1 cellular context compared by ENCODE assay signal in genomic region chr19:44611812-44612295, GRCh38.
TF ChIP-seq lines count a peak whose summit lies in the region.

No MANE protein-coding gene starts in this region.

TF ChIP-seq in HepG2, 621 proteins besides CTCF, POLR2A, EP300 and RAD21 (continued from another document and continues in another):
- TF ChIP-seq ZBED4 (CRISPR knock-in tag; IDR thresholded peaks at IDR 0.05; ENCODE audit: borderline replicate concordance) (no peak), HNF1A (IDR thresholded peaks at IDR 0.05; ENCODE audit: low read depth) (no peak), HNF1A (CRISPR knock-in tag; IDR thresholded peaks at IDR 0.05; ENCODE audit: borderline replicate concordance) (no peak), SNAPC2 (CRISPR knock-in tag; IDR thresholded peaks at IDR 0.05) (no peak), ZBTB21 (CRISPR knock-in tag; IDR thresholded peaks at IDR 0.05) (no peak), PATZ1 (CRISPR knock-in tag; IDR thresholded peaks at IDR 0.05) (no peak), ZC3H4 (CRISPR knock-in tag; IDR thresholded peaks at IDR 0.05; ENCODE audit: borderline replicate concordance) (no peak), DDIT3 (CRISPR knock-in tag; IDR thresholded peaks at IDR 0.05) (no peak), MEIS1 (CRISPR knock-in tag; IDR thresholded peaks at IDR 0.05; ENCODE audit: borderline replicate concordance) (no peak), DPF2 (CRISPR knock-in tag; IDR thresholded peaks at IDR 0.05; ENCODE audit: borderline replicate concordance, low read depth) (no peak), SMYD3 (CRISPR knock-in tag; IDR thresholded peaks at IDR 0.05) (no peak), ZFP82 (CRISPR knock-in tag; IDR thresholded peaks at IDR 0.05; ENCODE audit: borderline replicate concordance) (no peak), ATF3 (CRISPR knock-in tag; IDR thresholded peaks at IDR 0.05) (no peak), EZH2 (conservative IDR thresholded peaks at IDR 0.05; ENCODE audit: low read depth, low read length) (no peak), FIP1L1 (IDR thresholded peaks at IDR 0.05; ENCODE audit: borderline replicate concordance, insufficient read depth, low read depth, low read length) (no peak), STAG1 (CRISPR knock-in tag; IDR thresholded peaks at IDR 0.05) (no peak), SMAD9 (CRISPR knock-in tag; IDR thresholded peaks at IDR 0.05) (no peak), KLF12 (CRISPR knock-in tag; IDR thresholded peaks at IDR 0.05; ENCODE audit: borderline replicate concordance) (no peak), ZNF292 (CRISPR knock-in tag; IDR thresholded peaks at IDR 0.05; ENCODE audit: borderline replicate concordance, low read depth) (no peak), ZNF749 (CRISPR knock-in tag; IDR thresholded peaks at IDR 0.05; ENCODE audit: borderline replicate concordance) (no peak), ZNF83 (CRISPR knock-in tag; IDR thresholded peaks at IDR 0.05; ENCODE audit: borderline replicate concordance) (no peak), GATAD1 (CRISPR knock-in tag; IDR thresholded peaks at IDR 0.05) (no peak), FOXJ3 (CRISPR knock-in tag; IDR thresholded peaks at IDR 0.05; ENCODE audit: borderline replicate concordance) (peak; percentile 42; the same call in 1 of the 2 replicates), CENPT (CRISPR knock-in tag; IDR thresholded peaks at IDR 0.05; ENCODE audit: low read depth) (no peak), ZMYM4 (CRISPR knock-in tag; IDR thresholded peaks at IDR 0.05) (no peak), ZNF296 (CRISPR knock-in tag; conservative IDR thresholded peaks at IDR 0.05) (no peak), ZNF775 (CRISPR knock-in tag; IDR thresholded peaks at IDR 0.05; ENCODE audit: borderline replicate concordance) (no peak), MYNN (CRISPR knock-in tag; IDR thresholded peaks at IDR 0.05; ENCODE audit: low read depth) (no peak), PHB2 (IDR thresholded peaks at IDR 0.05; ENCODE audit: partially characterized antibody) (no peak), ZNF382 (CRISPR knock-in tag; IDR thresholded peaks at IDR 0.05; ENCODE audit: borderline replicate concordance) (no peak), CREB1 (IDR thresholded peaks at IDR 0.05) (no peak), CREB1 (CRISPR knock-in tag; IDR thresholded peaks at IDR 0.05) (peak; percentile 44; the same call in 1 of the 2 replicates), ZNF263 (CRISPR knock-in tag; IDR thresholded peaks at IDR 0.05) (no peak), CSRNP1 (CRISPR knock-in tag; IDR thresholded peaks at IDR 0.05) (no peak), AGO2 (optimal IDR thresholded peaks at IDR 0.05; ENCODE audit: low read depth, low read length) (no peak), SUZ12 (IDR thresholded peaks at IDR 0.05; ENCODE audit: low read depth, low read length) (no peak), GATA4 (IDR thresholded peaks at IDR 0.05; ENCODE audit: borderline replicate concordance, low read depth) (no peak), DNMT1 (CRISPR knock-in tag; IDR thresholded peaks at IDR 0.05) (no peak), THRA (CRISPR knock-in tag; IDR thresholded peaks at IDR 0.05; ENCODE audit: borderline replicate concordance) (0 out of 2 replicates have a peak, but pooled peaks have one; percentile 25), ZSCAN31 (CRISPR knock-in tag; IDR thresholded peaks at IDR 0.05; ENCODE audit: low read depth) (no peak), ARHGAP35 (CRISPR knock-in tag; IDR thresholded peaks at IDR 0.05; ENCODE audit: borderline replicate concordance) (no peak), ZNF598 (CRISPR knock-in tag; IDR thresholded peaks at IDR 0.05; ENCODE audit: borderline replicate concordance) (no peak)
- TF ChIP-seq, protein P1, sequence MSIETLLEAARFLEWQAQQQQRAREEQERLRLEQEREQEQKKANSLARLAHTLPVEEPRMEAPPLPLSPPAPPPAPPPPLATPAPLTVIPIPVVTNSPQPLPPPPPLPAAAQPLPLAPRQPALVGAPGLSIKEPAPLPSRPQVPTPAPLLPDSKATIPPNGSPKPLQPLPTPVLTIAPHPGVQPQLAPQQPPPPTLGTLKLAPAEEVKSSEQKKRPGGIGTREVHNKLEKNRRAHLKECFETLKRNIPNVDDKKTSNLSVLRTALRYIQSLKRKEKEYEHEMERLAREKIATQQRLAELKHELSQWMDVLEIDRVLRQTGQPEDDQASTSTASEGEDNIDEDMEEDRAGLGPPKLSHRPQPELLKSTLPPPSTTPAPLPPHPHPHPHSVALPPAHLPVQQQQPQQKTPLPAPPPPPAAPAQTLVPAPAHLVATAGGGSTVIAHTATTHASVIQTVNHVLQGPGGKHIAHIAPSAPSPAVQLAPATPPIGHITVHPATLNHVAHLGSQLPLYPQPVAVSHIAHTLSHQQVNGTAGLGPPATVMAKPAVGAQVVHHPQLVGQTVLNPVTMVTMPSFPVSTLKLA (IDR thresholded peaks at IDR 0.05), result no peak
- TF ChIP-seq, protein P2, sequence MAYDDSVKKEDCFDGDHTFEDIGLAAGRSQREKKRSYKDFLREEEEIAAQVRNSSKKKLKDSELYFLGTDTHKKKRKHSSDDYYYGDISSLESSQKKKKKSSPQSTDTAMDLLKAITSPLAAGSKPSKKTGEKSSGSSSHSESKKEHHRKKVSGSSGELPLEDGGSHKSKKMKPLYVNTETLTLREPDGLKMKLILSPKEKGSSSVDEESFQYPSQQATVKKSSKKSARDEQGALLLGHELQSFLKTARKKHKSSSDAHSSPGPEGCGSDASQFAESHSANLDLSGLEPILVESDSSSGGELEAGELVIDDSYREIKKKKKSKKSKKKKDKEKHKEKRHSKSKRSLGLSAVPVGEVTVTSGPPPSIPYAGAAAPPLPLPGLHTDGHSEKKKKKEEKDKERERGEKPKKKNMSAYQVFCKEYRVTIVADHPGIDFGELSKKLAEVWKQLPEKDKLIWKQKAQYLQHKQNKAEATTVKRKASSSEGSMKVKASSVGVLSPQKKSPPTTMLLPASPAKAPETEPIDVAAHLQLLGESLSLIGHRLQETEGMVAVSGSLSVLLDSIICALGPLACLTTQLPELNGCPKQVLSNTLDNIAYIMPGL (CRISPR knock-in tag; IDR thresholded peaks at IDR 0.05; ENCODE audit: borderline replicate concordance in 1 of 2, low read depth in 1 of 2), result no peak
- TF ChIP-seq, protein P3, sequence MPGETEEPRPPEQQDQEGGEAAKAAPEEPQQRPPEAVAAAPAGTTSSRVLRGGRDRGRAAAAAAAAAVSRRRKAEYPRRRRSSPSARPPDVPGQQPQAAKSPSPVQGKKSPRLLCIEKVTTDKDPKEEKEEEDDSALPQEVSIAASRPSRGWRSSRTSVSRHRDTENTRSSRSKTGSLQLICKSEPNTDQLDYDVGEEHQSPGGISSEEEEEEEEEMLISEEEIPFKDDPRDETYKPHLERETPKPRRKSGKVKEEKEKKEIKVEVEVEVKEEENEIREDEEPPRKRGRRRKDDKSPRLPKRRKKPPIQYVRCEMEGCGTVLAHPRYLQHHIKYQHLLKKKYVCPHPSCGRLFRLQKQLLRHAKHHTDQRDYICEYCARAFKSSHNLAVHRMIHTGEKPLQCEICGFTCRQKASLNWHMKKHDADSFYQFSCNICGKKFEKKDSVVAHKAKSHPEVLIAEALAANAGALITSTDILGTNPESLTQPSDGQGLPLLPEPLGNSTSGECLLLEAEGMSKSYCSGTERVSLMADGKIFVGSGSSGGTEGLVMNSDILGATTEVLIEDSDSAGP (CRISPR knock-in tag; IDR thresholded peaks at IDR 0.05; ENCODE audit: borderline replicate concordance), result no peak
